In the genomic region with DNA sequence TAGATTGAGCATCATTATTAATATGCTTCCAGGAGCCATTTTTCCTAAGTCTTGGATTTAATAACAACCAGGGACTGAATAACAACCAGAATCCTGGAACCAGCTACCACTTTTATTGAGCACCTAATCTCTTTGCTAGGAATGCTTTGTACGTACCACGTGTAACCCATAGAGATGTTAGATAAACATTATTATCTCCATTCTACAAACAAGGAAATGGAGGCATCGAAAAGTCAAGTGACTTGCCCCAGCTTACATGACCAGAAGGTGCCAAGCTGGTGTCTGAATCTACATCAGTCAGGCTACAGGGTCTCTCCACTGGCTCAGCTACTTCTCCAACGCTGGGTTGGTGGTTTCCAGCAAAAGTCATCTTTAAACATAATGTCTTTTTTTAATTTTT, we compare ENCODE assay signal across 32 cellular contexts.
"Had no signal": no experiment of that assay in that cellular context is flagged by ENCODE, and none has a peak within 500 bp of the region (broad histone marks: within the 10 kb centered on the region; RNA-seq: fewer than 3 reads in every experiment).

No MANE protein-coding gene starts in this region.

- H3K9me3 Mint-ChIP-seq: immature natural killer cell; natural killer cell treated with Interleukin-12 subunit alpha and Interleukin-12 subunit beta and Interleukin-15 and Interleukin-18, amount 100 ng/mL, for 72 hours had no signal

- H3K27ac Mint-ChIP-seq: dendritic cell treated with granulocyte-macrophage colony-stimulating factor and Interleukin-4, amounts not matched to agents 40 ng/mL and 50 ng/mL, for 4 days; endodermal cell; immature natural killer cell; natural killer cell treated with Interleukin-12 subunit alpha and Interleukin-12 subunit beta and Interleukin-15 and Interleukin-18, amount 100 ng/mL, for 72 hours; progenitor cell of endocrine pancreas; stimulated activated effector memory CD8-positive, alpha-beta T cell treated with anti-CD3 and anti-CD28 coated beads, Interleukin-12 subunit alpha, Interleukin-12 subunit beta, amount 100 ng/mL, for 72 hours had no signal

- H3K4me3 Mint-ChIP-seq: dendritic cell treated with granulocyte-macrophage colony-stimulating factor and Interleukin-4, amounts not matched to agents 40 ng/mL and 50 ng/mL, for 4 days; endodermal cell; immature natural killer cell; naive B cell; natural killer cell treated with Interleukin-12 subunit alpha and Interleukin-12 subunit beta and Interleukin-15 and Interleukin-18, amount 100 ng/mL, for 72 hours; neural crest cell; stimulated activated effector memory CD8-positive, alpha-beta T cell treated with anti-CD3 and anti-CD28 coated beads, Interleukin-12 subunit alpha, Interleukin-12 subunit beta, amount 100 ng/mL, for 72 hours had no signal

- DNase-seq: colonic mucosa; effector CD8-positive, alpha-beta T cell; endodermal cell; foreskin melanocyte; glutamatergic neuron; heart right ventricle; hypothalamus; immature natural killer cell; islet precursor cell; kidney glomerular epithelial cell; left ventricle myocardium superior; lower lobe of right lung; naive B cell; stimulated activated CD4-positive, alpha-beta T cell treated with anti-CD3 and anti-CD28 coated beads, Interleukin-2, amount 100 ng/mL, for 24 hours; stimulated activated CD4-positive, alpha-beta T cell treated with anti-CD3 and anti-CD28 coated beads, Interleukin-4, amount 100 ng/mL, for 24 hours; stimulated activated naive CD4-positive, alpha-beta T cell treated with Interleukin-2 at 50 U/mL for 16 hours; substantia nigra; testis; tibial artery; upper lobe of left lung had no signal

- H3K36me3 ChIP-seq: colonic mucosa, esophagus muscularis mucosa, heart right ventricle, lower lobe of right lung, neutrophil, right atrium auricular region, tibial artery, upper lobe of left lung had no signal

- H3K4me3 ChIP-seq: colonic mucosa, esophagus muscularis mucosa, heart right ventricle, lower lobe of right lung, right atrium auricular region, testis, tibial artery, upper lobe of left lung had no signal

- H3K9me3 ChIP-seq: colonic mucosa, esophagus muscularis mucosa, lower lobe of right lung, neutrophil, right atrium auricular region, testis, tibial artery, upper lobe of left lung had no signal

- H3K4me1 Mint-ChIP-seq: immature natural killer cell; stimulated activated effector memory CD8-positive, alpha-beta T cell treated with anti-CD3 and anti-CD28 coated beads, Interleukin-12 subunit alpha, Interleukin-12 subunit beta, amount 100 ng/mL, for 72 hours had no signal

- H3K4me1 ChIP-seq: colonic mucosa, parathyroid adenoma had no signal

- ATAC-seq: heart right ventricle; left ventricle myocardium superior; lower lobe of right lung; natural killer cell treated with Interleukin-12 subunit alpha and Interleukin-12 subunit beta and Interleukin-15 and Interleukin-18, amount 100 ng/mL, for 72 hours; sciatic nerve; stimulated activated effector memory CD8-positive, alpha-beta T cell treated with anti-CD3 and anti-CD28 coated beads, Interleukin-12 subunit alpha, Interleukin-12 subunit beta, amount 100 ng/mL, for 72 hours had no signal

- FAIRE-seq: urothelium cell line had no signal

- H3K27me3 Mint-ChIP-seq: dendritic cell treated with granulocyte-macrophage colony-stimulating factor and Interleukin-4, amounts not matched to agents 40 ng/mL and 50 ng/mL, for 4 days; naive B cell had no signal

- H3K27me3 ChIP-seq: colonic mucosa, esophagus muscularis mucosa, heart right ventricle, neutrophil, right atrium auricular region, testis, tibial artery, upper lobe of left lung had no signal

- H3K36me3 Mint-ChIP-seq: immature natural killer cell; natural killer cell treated with Interleukin-12 subunit alpha and Interleukin-12 subunit beta and Interleukin-15 and Interleukin-18, amount 100 ng/mL, for 72 hours; stimulated activated effector memory CD8-positive, alpha-beta T cell treated with anti-CD3 and anti-CD28 coated beads, Interleukin-12 subunit alpha, Interleukin-12 subunit beta, amount 100 ng/mL, for 72 hours had no signal

- H3K27ac ChIP-seq: colonic mucosa, epithelial cell of prostate, esophagus muscularis mucosa, heart right ventricle, lower lobe of right lung, neutrophil, parathyroid adenoma, right atrium auricular region, testis, tibial artery, upper lobe of left lung had no signal
